16 cellular contexts compared by ENCODE assay signal in genomic region chr3:128081226-128081625, GRCh38. TPM values are rescaled to one million over a fixed set of nuclear protein-coding genes. Genes with fewer than 3 reads are reported as not detected.
DNase-seq lines count a peak whose midpoint lies in the region; ATAC-seq, FAIRE-seq and TF ChIP-seq lines count a peak whose summit lies in the region.
"Had no signal": no experiment of that assay in that cellular context is flagged by ENCODE, and none has a peak within 500 bp of the region (broad histone marks: within the 10 kb centered on the region; RNA-seq: fewer than 3 reads in every experiment).

No MANE protein-coding gene starts in this region.

- peaks cover 26% of the 10 kb centered on the region for H4K20me1 ChIP-seq in astrocyte (ENCODE audit: insufficient read depth, low read length)
- H4K20me1 ChIP-seq in GM23338 (replicated peaks; ENCODE audit: insufficient read depth) = peaks cover 26% of the 10 kb centered on the region

- intact Hi-C loops in mucosa of descending colon (cut with DNase I, micrococcal nuclease) = no loop called here

- H3K36me3 Mint-ChIP-seq in astrocyte (ENCODE audit: low read depth, unreplicated experiment) (peaks cover 26% of the 10 kb centered on the region), GM23338 (ENCODE audit: low read depth) (peaks cover 70% of the 10 kb centered on the region)

- no peaks in the 10 kb centered on the region for H3F3A ChIP-seq in GM23338 (replicated peaks; ENCODE audit: low read depth)

- H3K4me2 ChIP-seq in astrocyte (ENCODE audit: low read length) = no peak overlapping the region
- H3K4me2 ChIP-seq in GM23338 = no peak overlapping the region

- TF ChIP-seq CTCF in 22Rv1 (IDR thresholded peaks at IDR 0.05) (no peak), C4-2B (conservative IDR thresholded peaks at IDR 0.05) (no peak), astrocyte (IDR thresholded peaks at IDR 0.05; ENCODE audit: insufficient read depth, low read depth, low read length) (no peak), mucosa of descending colon (IDR thresholded peaks at IDR 0.05) (no peak), GM23338 (conservative IDR thresholded peaks at IDR 0.05; ENCODE audit: low read depth in 2 of 2) (no peak)

- H3K9me3 Mint-ChIP-seq in astrocyte (ENCODE audit: unreplicated experiment) (no peaks in the 10 kb centered on the region), GM23338 (no peaks in the 10 kb centered on the region)

- no peak overlapping the region for H2AFZ ChIP-seq in astrocyte (ENCODE audit: low read depth, low read length)
- H2AFZ ChIP-seq in GM23338 = no peak overlapping the region

- H3K36me3 ChIP-seq in astrocyte (ENCODE audit: insufficient read depth, low read length) = no peaks in the 10 kb centered on the region
- no peaks in the 10 kb centered on the region for H3K36me3 ChIP-seq in mucosa of descending colon (ENCODE audit: low read depth)
- peaks cover 11% of the 10 kb centered on the region; the same call in 1 of the 2 replicates for H3K36me3 ChIP-seq in GM23338 (ENCODE audit: insufficient read depth)
- H3K36me3 ChIP-seq in small intestine (ENCODE audit: control insufficient read depth in 2 of 2, insufficient read depth in 2 of 2, low read length in 2 of 2) = no peaks in the 10 kb centered on the region

- ATAC-seq in mucosa of descending colon (no peak), GM23338 (no peak)
- ATAC-seq: HCT116, Panc1 had no signal

- H3K27ac Mint-ChIP-seq in astrocyte (ENCODE audit: unreplicated experiment) (peak overlapping the region; percentile 62), GM23338 (no peak overlapping the region)

- H3K27ac ChIP-seq in 22Rv1 = peak overlapping the region; percentile 79
- H3K27ac ChIP-seq in C4-2B = 0 out of 2 replicates have a peak overlapping the region, but pooled peaks have one; percentile 1
- H3K27ac ChIP-seq in astrocyte (ENCODE audit: low read depth, low read length) = no peak overlapping the region
- no peak overlapping the region for H3K27ac ChIP-seq in GM23338 (ENCODE audit: low read depth)
- no peak overlapping the region for H3K27ac ChIP-seq in small intestine (ENCODE audit: low read depth in 1 of 2, low read length in 1 of 2)

- no peak overlapping the region for H3K4me3 Mint-ChIP-seq in astrocyte (ENCODE audit: unreplicated experiment)
- H3K4me3 Mint-ChIP-seq in GM23338 = no peak overlapping the region

- H3K27me3 Mint-ChIP-seq in astrocyte (ENCODE audit: low read depth, unreplicated experiment) (no peaks in the 10 kb centered on the region), GM23338 (ENCODE audit: insufficient read depth, low read depth, poor library complexity) (peaks cover 8% of the 10 kb centered on the region)

- WGBS in small intestine, 3 donors = 78 to 84% (median 80%) methylated on average over 6 of the region's 6 CpGs

- H3K4me1 Mint-ChIP-seq in astrocyte (ENCODE audit: low read depth, unreplicated experiment) (peaks cover 29% of the 10 kb centered on the region), GM23338 (peaks cover 6% of the 10 kb centered on the region; the same call in 2 of the 3 replicates)

- H3K4me3 ChIP-seq in astrocyte (ENCODE audit: insufficient read depth, low read depth, low read length) = no peak overlapping the region
- no peak overlapping the region for H3K4me3 ChIP-seq in mucosa of descending colon
- no peak overlapping the region for H3K4me3 ChIP-seq in GM23338
- no peak overlapping the region for H3K4me3 ChIP-seq in small intestine (ENCODE audit: low read depth in 1 of 2, low read length in 2 of 2)
- H3K4me3 ChIP-seq: SJSA1 had no signal

- no peaks in the 10 kb centered on the region for H3K9me2 ChIP-seq in GM23338 (ENCODE audit: insufficient read depth)

- H3K9me3 ChIP-seq in astrocyte (ENCODE audit: insufficient read depth, low read depth, low read length) (no peaks in the 10 kb centered on the region), mucosa of descending colon (no peaks in the 10 kb centered on the region), small intestine (ENCODE audit: control insufficient read depth, low read depth) (no peaks in the 10 kb centered on the region)
- H3K9me3 ChIP-seq: SJSA1 had no signal

- FAIRE-seq in astrocyte (lab: Jason Lieb, UNC) (no peak), small intestine (lab: Jason Lieb, UNC) (no peak)

- H3K79me2 ChIP-seq in astrocyte (ENCODE audit: insufficient read depth, low read length) = no peaks in the 10 kb centered on the region
- H3K79me2 ChIP-seq in GM23338 (replicated peaks; ENCODE audit: insufficient read depth) = no peaks in the 10 kb centered on the region

- DNase-seq in astrocyte (ENCODE audit: low read depth) (no peak), mesenteric fat pad (ENCODE audit: low spot score) (peak; percentile 81), mucosa of descending colon (no peak), GM23338 (ENCODE audit: low spot score) (no peak), small intestine (no peak)
- DNase-seq: AML-193, GDM1, GOT3, KBM-7, NCI-H1105, NCI-H1694 had no signal

- H3K9ac ChIP-seq in astrocyte (ENCODE audit: low read length) = no peak overlapping the region

- H3K27me3 ChIP-seq in astrocyte (ENCODE audit: insufficient read depth, low read length) (no peaks in the 10 kb centered on the region), GM23338 (ENCODE audit: insufficient read depth) (no peaks in the 10 kb centered on the region), small intestine (ENCODE audit: control insufficient read depth in 2 of 2, insufficient read depth in 2 of 2, low read length in 2 of 2) (no peaks in the 10 kb centered on the region)
- H3K27me3 ChIP-seq: SJSA1 had no signal

- H3K4me1 ChIP-seq in astrocyte (ENCODE audit: insufficient read depth, low read length) = peaks cover 43% of the 10 kb centered on the region
- H3K4me1 ChIP-seq in mucosa of descending colon (ENCODE audit: low read depth) = peaks cover 17% of the 10 kb centered on the region
- peaks cover 5% of the 10 kb centered on the region; the same call in 1 of the 2 replicates for H3K4me1 ChIP-seq in GM23338 (ENCODE audit: insufficient read depth)
- H3K4me1 ChIP-seq in small intestine (ENCODE audit: control insufficient read depth in 2 of 2, insufficient read depth in 1 of 2, low read depth in 1 of 2, low read length in 1 of 2) = no peaks in the 10 kb centered on the region

TF ChIP-seq in GM23338, 12 proteins besides CTCF, POLR2A, EP300 and RAD21 (continues in another document):
- TF ChIP-seq ZNF114 (CRISPR knock-in tag; IDR thresholded peaks at IDR 0.05) (no peak), STAT1 (IDR thresholded peaks at IDR 0.05; ENCODE audit: unreplicated experiment) (no peak), EZH2 (IDR thresholded peaks at IDR 0.05; ENCODE audit: low read depth, unreplicated experiment) (no peak), POLR2AphosphoS5 (IDR thresholded peaks at IDR 0.05; ENCODE audit: low read depth) (no peak), CREB1 (CRISPR knock-in tag; IDR thresholded peaks at IDR 0.05; ENCODE audit: low read depth) (no peak), JUNB (IDR thresholded peaks at IDR 0.05; ENCODE audit: unreplicated experiment) (no peak), ETS1 (IDR thresholded peaks at IDR 0.05) (no peak), ZNF331 (CRISPR knock-in tag; IDR thresholded peaks at IDR 0.05; ENCODE audit: low read depth) (no peak)

RNA-seq across cellular contexts. Expression of gene SEC61A1, which starts 29.0 kb away (rescaled TPM):
- 400 and 432 TPM in 2 replicates for total RNA-seq in astrocyte
- total RNA-seq in mesenteric fat pad = 226 TPM
- 100 to 1,000 TPM; 111 to 159 (median 116) TPM for total RNA-seq in mucosa of descending colon
- 170 and 184 TPM in 2 replicates for total RNA-seq in GM23338 (2014; rRNA removed; shearing (Covaris generic))
- polyA plus RNA-seq in GM23338 (2016; fragmentation: Nextera tagmentation; extraction: Ambion mirVana) = 44.8 and 47.3 TPM in 2 replicates
- polyA plus RNA-seq in small intestine = 100 to 1,000 TPM in 1 of 3 donors, 10 to 100 TPM in 2; 52.1 to 183 (median 57.8) TPM

RNA-seq across cellular contexts. Expression of gene RUVBL1, which starts 42.4 kb away (rescaled TPM):
- total RNA-seq in astrocyte = 39.7 and 43.0 TPM in 2 replicates
- 28.7 TPM for total RNA-seq in mesenteric fat pad
- total RNA-seq in mucosa of descending colon = 10 to 100 TPM; 12.1 to 19.0 (median 15.6) TPM
- total RNA-seq in GM23338 (2014; rRNA removed; shearing (Covaris generic)) = 133 and 134 TPM in 2 replicates
- 136 and 137 TPM in 2 replicates for polyA plus RNA-seq in GM23338 (2016; fragmentation: Nextera tagmentation; extraction: Ambion mirVana)
- 10 to 100 TPM in 1 of 3 donors, 1 to 10 TPM in 2; 7.6 to 40.4 (median 9.7) TPM for polyA plus RNA-seq in small intestine

Comparison
In these comparisons a context has a peak if more than half of its experiments do, and no peak if none do; other contexts are left out.
1. H3K27ac ChIP-seq: peak in 22Rv1 (single experiment) and C4-2B (single experiment); none in astrocyte (single experiment), GM23338 (single experiment) and small intestine (0 of 2).